ENCODE assay signal across 16 cellular contexts in genomic region chr4:69092190-69092589, GRCh38. TPM values are rescaled to one million over a fixed set of nuclear protein-coding genes. Genes with fewer than 3 reads are reported as not detected.
DNase-seq lines count a peak whose midpoint lies in the region; ATAC-seq and TF ChIP-seq lines count a peak whose summit lies in the region.
"Had no signal": no experiment of that assay in that cellular context is flagged by ENCODE, and none has a peak within 500 bp of the region (broad histone marks: within the 10 kb centered on the region; RNA-seq: fewer than 3 reads in every experiment).

No MANE protein-coding gene starts in this region.

- H3K4me1 ChIP-seq in foreskin keratinocyte = peaks cover 29% of the 10 kb centered on the region
- H3K4me1 ChIP-seq: sigmoid colon had no signal

- peak; percentile 55 for ATAC-seq in HG03460 (IDR thresholded peaks at IDR 0.05; ENCODE audit: unreplicated experiment)
- ATAC-seq in foreskin keratinocyte = peak; percentile 71
- ATAC-seq in HG02678 (IDR thresholded peaks at IDR 0.05; ENCODE audit: unreplicated experiment) = no peak
- ATAC-seq in HG02970 (IDR thresholded peaks at IDR 0.05; ENCODE audit: low FRiP score, unreplicated experiment) = no peak
- ATAC-seq: natural killer cell had no signal

- no peaks in the 10 kb centered on the region for H3K27me3 ChIP-seq in foreskin keratinocyte
- H3K27me3 ChIP-seq: sigmoid colon, transverse colon had no signal

- in situ Hi-C loops in ACHN (cut with HindIII; ENCODE audit: low pct_ligation_motif_present, low pct_unique_long_range_greater_than_20kb, low sequenced_read_pairs) = no loop called here

- TF ChIP-seq CTCF in foreskin keratinocyte (conservative IDR thresholded peaks at IDR 0.05) = no peak

- H3K27ac ChIP-seq in foreskin keratinocyte = no peak overlapping the region
- H3K27ac ChIP-seq: sigmoid colon, transverse colon had no signal

- DNase-seq in ACHN = peak; percentile 62
- DNase-seq in RKO (ENCODE audit: low spot score) = peak; percentile 55
- DNase-seq in foreskin keratinocyte = peak; percentile 36 to 76
- no peak for DNase-seq in anterior cingulate cortex (lab: John Stamatoyannopoulos, UW)
- no peak for DNase-seq in activated T-cell treated with anti-CD3 and anti-CD28 coated beads for 4 hours
- DNase-seq: activated CD8-positive, alpha-beta memory T cell treated with anti-CD3 and anti-CD28 coated beads, Interleukin-2, amount 50 U/mL, for 48 hours; AML-193; aorta; immature natural killer cell; natural killer cell; NCI-H187 treated with DMSO at 0.1 percent for 48 hours; sigmoid colon; transverse colon had no signal

RNA-seq across cellular contexts. Expression of gene UGT2B7, which starts 4.1 kb away (rescaled TPM):
- total RNA-seq in foreskin keratinocyte = 0.07 TPM in 1 of 2 replicates, not detected in the other
- polyA plus RNA-seq in foreskin keratinocyte = 0.03 TPM in 1 of 2 replicates, not detected in the other
- total RNA-seq: aorta, natural killer cell, sigmoid colon had no signal
- polyA plus RNA-seq: immature natural killer cell had no signal

Comparison
In these comparisons a context has a peak if more than half of its experiments do, and no peak if none do; other contexts are left out.
1. DNase-seq: peak in ACHN (single experiment), RKO (single experiment) and foreskin keratinocyte (2 of 2); none in anterior cingulate cortex (0 of 58) and activated T-cell treated with anti-CD3 and anti-CD28 coated beads for 4 hours (single experiment).
2. ATAC-seq: peak in HG03460 (single experiment) and foreskin keratinocyte (single experiment); none in HG02678 (single experiment) and HG02970 (single experiment).